ENCODE assay signal across 1 cellular context in genomic region chr9:87732756-87733155, GRCh38.
TF ChIP-seq lines count a peak whose summit lies in the region.

No MANE protein-coding gene starts in this region.

TF ChIP-seq in K562, 482 proteins besides CTCF, POLR2A, EP300 and RAD21 (continued from another document):
- TF ChIP-seq ILK (tag; IDR thresholded peaks at IDR 0.05; ENCODE audit: borderline replicate concordance, low read depth) (no peak), ZNF277 (CRISPR knock-in tag; IDR thresholded peaks at IDR 0.05; ENCODE audit: borderline replicate concordance) (no peak), FOXJ3 (CRISPR knock-in tag; IDR thresholded peaks at IDR 0.05) (no peak), ZNF431 (CRISPR knock-in tag; IDR thresholded peaks at IDR 0.05) (no peak), ZNF347 (CRISPR knock-in tag; IDR thresholded peaks at IDR 0.05; ENCODE audit: low read depth) (no peak), ZNF165 (CRISPR knock-in tag; IDR thresholded peaks at IDR 0.05; ENCODE audit: borderline replicate concordance) (no peak), ELF1 (tag; IDR thresholded peaks at IDR 0.05) (no peak), HNRNPL (IDR thresholded peaks at IDR 0.05; ENCODE audit: low read depth, low read length) (no peak), ATF6 (CRISPR knock-in tag; IDR thresholded peaks at IDR 0.05) (no peak), ARID3A (IDR thresholded peaks at IDR 0.05; ENCODE audit: borderline replicate concordance, low read depth, low read length) (no peak), ZNF143 (CRISPR knock-in tag; IDR thresholded peaks at IDR 0.05) (no peak), CEBPB (tag; IDR thresholded peaks at IDR 0.05) (no peak), MEF2A (IDR thresholded peaks at IDR 0.05; ENCODE audit: control insufficient read depth, low read depth, low read length) (no peak), HMGN3 (IDR thresholded peaks at IDR 0.05; ENCODE audit: borderline replicate concordance, extremely low read depth, insufficient read length, low read depth, low read length) (no peak)
TF ChIP-seq in K562: peak in this region for 0.
